9 cellular contexts compared by ENCODE assay signal in genomic region chr14:55333785-55334485, GRCh38.
DNase-seq lines count a peak whose midpoint lies in the region; ATAC-seq and TF ChIP-seq lines count a peak whose summit lies in the region.
"Had no signal": no experiment of that assay in that cellular context is flagged by ENCODE, and none has a peak within 500 bp of the region (broad histone marks: within the 10 kb centered on the region; RNA-seq: fewer than 3 reads in every experiment).

No MANE protein-coding gene starts in this region.

- no peaks in the 10 kb centered on the region for H3K9me3 Mint-ChIP-seq in CD4-positive, alpha-beta T cell

- no peak for TF ChIP-seq CTCF in CD4-positive, alpha-beta T cell (IDR thresholded peaks at IDR 0.05)
- no peak for TF ChIP-seq CTCF in RWPE2 (IDR thresholded peaks at IDR 0.05; ENCODE audit: poor library complexity, severe bottlenecking)
- no peak for TF ChIP-seq CTCF in gastroesophageal sphincter (IDR thresholded peaks at IDR 0.05)

- no peak for TF ChIP-seq POLR2A in gastroesophageal sphincter (IDR thresholded peaks at IDR 0.05)

- no peak overlapping the region for H3K4me3 ChIP-seq in RWPE2 (ENCODE audit: severe bottlenecking)
- no peak overlapping the region for H3K4me3 ChIP-seq in gastroesophageal sphincter

- no peaks in the 10 kb centered on the region for H3K9me3 ChIP-seq in CD4-positive, alpha-beta T cell (ENCODE audit: control insufficient read depth, low read length)
- H3K9me3 ChIP-seq in RWPE2 (ENCODE audit: severe bottlenecking) (no peaks in the 10 kb centered on the region), gastroesophageal sphincter (no peaks in the 10 kb centered on the region)

- peaks cover 84% of the 10 kb centered on the region for H3K4me1 Mint-ChIP-seq in CD4-positive, alpha-beta T cell (ENCODE audit: low read depth)

- peak; percentile 16 for ATAC-seq in CD4-positive, alpha-beta T cell (ENCODE audit: poor library complexity)
- peak; percentile 42 for ATAC-seq in GM21528 (IDR thresholded peaks at IDR 0.05; ENCODE audit: low FRiP score, unreplicated experiment)
- peak; percentile 30; the same call in 1 of the 3 replicates for ATAC-seq in RWPE2 (ENCODE audit: low read depth)
- no peak for ATAC-seq in gastroesophageal sphincter

- H3K36me3 ChIP-seq in RWPE2 (ENCODE audit: low read depth) (0 out of 2 replicates have a peak, but pooled peaks cover 4% of the 10 kb centered on the region), gastroesophageal sphincter (no peaks in the 10 kb centered on the region)

- POLR2A ChIA-PET in CD4-positive, alpha-beta T cell (lab: Charles Lee): interaction anchor here (1.2 to 2.9 kb wide), 4 partner anchors 13 to 62 kb away, joined by 4 to 47 read pairs (median 14); partner anchors contain the start of gene FBXO34

- intact Hi-C loops in CD4-positive, alpha-beta T cell (cut with DNase I, micrococcal nuclease): no loop called here
- intact Hi-C loops in head of caudate nucleus (cut with DNase I): no loop called here

- peak overlapping the region; percentile 46 for H3K27ac ChIP-seq in CD4-positive, alpha-beta T cell (ENCODE audit: low read depth, low read length)
- H3K27ac ChIP-seq in RWPE2 (ENCODE audit: poor library complexity, severe bottlenecking) (no peak overlapping the region), gastroesophageal sphincter (no peak overlapping the region)

- peak overlapping the region; percentile 85 for H3K4me3 Mint-ChIP-seq in CD4-positive, alpha-beta T cell

- no peak for DNase-seq in CD4-positive, alpha-beta T cell
- DNase-seq in RWPE2 (ENCODE audit: low spot score) (no peak), iris pigment epithelial cell (ENCODE audit: low read depth) (peak; percentile 65), epidermal melanocyte (ENCODE audit: insufficient read length, low spot score) (no peak), head of caudate nucleus (no peak), RPMI8226 (no peak)
- DNase-seq: NCI-H1436 had no signal

- no peaks in the 10 kb centered on the region for H3K27me3 Mint-ChIP-seq in CD4-positive, alpha-beta T cell

- CTCF ChIA-PET in CD4-positive, alpha-beta T cell (lab: Charles Lee): interaction anchor here (1.0 to 2.8 kb wide), 5 partner anchors 20 to 121 kb away, joined by 3 to 22 read pairs (median 4); no protein-coding TSS in a partner anchor

- H3K27ac Mint-ChIP-seq in CD4-positive, alpha-beta T cell: peak overlapping the region; percentile 79

- H3K36me3 Mint-ChIP-seq in CD4-positive, alpha-beta T cell (ENCODE audit: low read depth): no peaks in the 10 kb centered on the region

- 55 to 60% methylated on average over 3 to 4 of the region's 4 CpGs for WGBS in gastroesophageal sphincter (ENCODE audit: low coverage in 1 of 2), 2 donors

- TF ChIP-seq EP300 in gastroesophageal sphincter (IDR thresholded peaks at IDR 0.05): no peak

- no peaks in the 10 kb centered on the region for H3K27me3 ChIP-seq in CD4-positive, alpha-beta T cell (ENCODE audit: control insufficient read depth, insufficient read depth, low read length)
- no peaks in the 10 kb centered on the region for H3K27me3 ChIP-seq in RWPE2 (ENCODE audit: insufficient read depth, poor library complexity, severe bottlenecking)
- no peaks in the 10 kb centered on the region for H3K27me3 ChIP-seq in gastroesophageal sphincter

- H3K4me1 ChIP-seq in RWPE2 (ENCODE audit: insufficient read depth, poor library complexity, severe bottlenecking) (peaks cover 23% of the 10 kb centered on the region), gastroesophageal sphincter (peaks cover 0 to 52% (median 10%) of the 10 kb centered on the region in 3 donors)
